In genomic region chr6:163414117-163414366, GRCh38 we compare ENCODE assay signal across 1 cellular context.
TF ChIP-seq lines count a peak whose summit lies in the region.

No MANE protein-coding gene starts in this region.

TF ChIP-seq in HepG2, 621 proteins besides CTCF, POLR2A, EP300 and RAD21 (continued from another document):
- TF ChIP-seq ARID4A (CRISPR knock-in tag; IDR thresholded peaks at IDR 0.05; ENCODE audit: borderline replicate concordance): no peak
- TF ChIP-seq ARNT2 (CRISPR knock-in tag; IDR thresholded peaks at IDR 0.05; ENCODE audit: low read depth): no peak
- TF ChIP-seq, protein P1, sequence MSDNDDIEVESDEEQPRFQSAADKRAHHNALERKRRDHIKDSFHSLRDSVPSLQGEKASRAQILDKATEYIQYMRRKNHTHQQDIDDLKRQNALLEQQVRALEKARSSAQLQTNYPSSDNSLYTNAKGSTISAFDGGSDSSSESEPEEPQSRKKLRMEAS (IDR thresholded peaks at IDR 0.05): no peak
- no peak for TF ChIP-seq TAF15 (IDR thresholded peaks at IDR 0.05; ENCODE audit: low read depth, low read length, poor library complexity, severe bottlenecking)
- no peak for TF ChIP-seq ZNF33B (CRISPR knock-in tag; IDR thresholded peaks at IDR 0.05)
- TF ChIP-seq ZNF775 (CRISPR knock-in tag; IDR thresholded peaks at IDR 0.05; ENCODE audit: borderline replicate concordance): no peak
- TF ChIP-seq ZNF674 (CRISPR knock-in tag; IDR thresholded peaks at IDR 0.05; ENCODE audit: low read depth): no peak
- no peak for TF ChIP-seq ZNF510 (CRISPR knock-in tag; IDR thresholded peaks at IDR 0.05; ENCODE audit: low read depth)
- TF ChIP-seq ZNF550 (CRISPR knock-in tag; IDR thresholded peaks at IDR 0.05; ENCODE audit: borderline replicate concordance): no peak
- no peak for TF ChIP-seq FOXO4 (CRISPR knock-in tag; conservative IDR thresholded peaks at IDR 0.05)
- TF ChIP-seq, protein P2, sequence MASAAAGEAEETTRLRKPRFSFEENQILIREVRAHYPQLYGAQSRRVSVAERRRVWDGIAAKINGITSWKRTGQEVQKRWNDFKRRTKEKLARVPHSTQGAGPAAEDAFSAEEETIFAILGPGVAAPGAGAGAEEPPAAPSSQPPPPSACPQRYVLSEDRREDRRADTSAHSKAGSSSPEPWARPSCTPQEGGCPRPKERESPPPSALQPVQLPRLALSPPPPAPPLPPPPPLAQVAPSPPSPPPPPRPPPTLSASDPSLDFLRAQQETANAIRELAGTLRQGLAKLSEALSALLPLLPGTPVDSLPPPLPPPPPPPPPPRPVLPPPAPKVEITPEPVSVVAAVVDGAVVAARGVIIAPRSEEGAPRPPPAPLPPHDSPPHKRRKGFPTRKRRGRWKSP (CRISPR knock-in tag; IDR thresholded peaks at IDR 0.05): peak; percentile 11; the same call in 1 of the 2 replicates
- TF ChIP-seq ZNF275 (CRISPR knock-in tag; IDR thresholded peaks at IDR 0.05; ENCODE audit: borderline replicate concordance): no peak
- TF ChIP-seq ZNF891 (CRISPR knock-in tag; IDR thresholded peaks at IDR 0.05): no peak
- TF ChIP-seq ZFP41 (CRISPR knock-in tag; IDR thresholded peaks at IDR 0.05; ENCODE audit: borderline replicate concordance): no peak
- TF ChIP-seq PLSCR1 (CRISPR knock-in tag; IDR thresholded peaks at IDR 0.05; ENCODE audit: borderline replicate concordance): 0 out of 2 replicates have a peak, but pooled peaks have one; percentile 8
- no peak for TF ChIP-seq ZNF652 (CRISPR knock-in tag; IDR thresholded peaks at IDR 0.05; ENCODE audit: borderline replicate concordance, low read depth)
- 0 out of 2 replicates have a peak, but pooled peaks have one; percentile 6 for TF ChIP-seq GATAD2A (CRISPR knock-in tag; IDR thresholded peaks at IDR 0.05)
- TF ChIP-seq ZNF597 (CRISPR knock-in tag; IDR thresholded peaks at IDR 0.05): no peak
- no peak for TF ChIP-seq ZNF569 (CRISPR knock-in tag; IDR thresholded peaks at IDR 0.05; ENCODE audit: borderline replicate concordance)
- TF ChIP-seq ZKSCAN1 (IDR thresholded peaks at IDR 0.05; ENCODE audit: low read length): no peak
- TF ChIP-seq ZNF230 (CRISPR knock-in tag; IDR thresholded peaks at IDR 0.05): no peak
- no peak for TF ChIP-seq ZNF281 (CRISPR knock-in tag; IDR thresholded peaks at IDR 0.05; ENCODE audit: borderline replicate concordance)
- no peak for TF ChIP-seq ZNF124 (CRISPR knock-in tag; IDR thresholded peaks at IDR 0.05)
- no peak for TF ChIP-seq ZNF660 (CRISPR knock-in tag; IDR thresholded peaks at IDR 0.05; ENCODE audit: borderline replicate concordance, low read depth)
- TF ChIP-seq, protein P3, sequence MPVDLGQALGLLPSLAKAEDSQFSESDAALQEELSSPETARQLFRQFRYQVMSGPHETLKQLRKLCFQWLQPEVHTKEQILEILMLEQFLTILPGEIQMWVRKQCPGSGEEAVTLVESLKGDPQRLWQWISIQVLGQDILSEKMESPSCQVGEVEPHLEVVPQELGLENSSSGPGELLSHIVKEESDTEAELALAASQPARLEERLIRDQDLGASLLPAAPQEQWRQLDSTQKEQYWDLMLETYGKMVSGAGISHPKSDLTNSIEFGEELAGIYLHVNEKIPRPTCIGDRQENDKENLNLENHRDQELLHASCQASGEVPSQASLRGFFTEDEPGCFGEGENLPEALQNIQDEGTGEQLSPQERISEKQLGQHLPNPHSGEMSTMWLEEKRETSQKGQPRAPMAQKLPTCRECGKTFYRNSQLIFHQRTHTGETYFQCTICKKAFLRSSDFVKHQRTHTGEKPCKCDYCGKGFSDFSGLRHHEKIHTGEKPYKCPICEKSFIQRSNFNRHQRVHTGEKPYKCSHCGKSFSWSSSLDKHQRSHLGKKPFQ (CRISPR knock-in tag; IDR thresholded peaks at IDR 0.05; ENCODE audit: insufficient replicate concordance): peak; percentile 5
- TF ChIP-seq, protein P4, sequence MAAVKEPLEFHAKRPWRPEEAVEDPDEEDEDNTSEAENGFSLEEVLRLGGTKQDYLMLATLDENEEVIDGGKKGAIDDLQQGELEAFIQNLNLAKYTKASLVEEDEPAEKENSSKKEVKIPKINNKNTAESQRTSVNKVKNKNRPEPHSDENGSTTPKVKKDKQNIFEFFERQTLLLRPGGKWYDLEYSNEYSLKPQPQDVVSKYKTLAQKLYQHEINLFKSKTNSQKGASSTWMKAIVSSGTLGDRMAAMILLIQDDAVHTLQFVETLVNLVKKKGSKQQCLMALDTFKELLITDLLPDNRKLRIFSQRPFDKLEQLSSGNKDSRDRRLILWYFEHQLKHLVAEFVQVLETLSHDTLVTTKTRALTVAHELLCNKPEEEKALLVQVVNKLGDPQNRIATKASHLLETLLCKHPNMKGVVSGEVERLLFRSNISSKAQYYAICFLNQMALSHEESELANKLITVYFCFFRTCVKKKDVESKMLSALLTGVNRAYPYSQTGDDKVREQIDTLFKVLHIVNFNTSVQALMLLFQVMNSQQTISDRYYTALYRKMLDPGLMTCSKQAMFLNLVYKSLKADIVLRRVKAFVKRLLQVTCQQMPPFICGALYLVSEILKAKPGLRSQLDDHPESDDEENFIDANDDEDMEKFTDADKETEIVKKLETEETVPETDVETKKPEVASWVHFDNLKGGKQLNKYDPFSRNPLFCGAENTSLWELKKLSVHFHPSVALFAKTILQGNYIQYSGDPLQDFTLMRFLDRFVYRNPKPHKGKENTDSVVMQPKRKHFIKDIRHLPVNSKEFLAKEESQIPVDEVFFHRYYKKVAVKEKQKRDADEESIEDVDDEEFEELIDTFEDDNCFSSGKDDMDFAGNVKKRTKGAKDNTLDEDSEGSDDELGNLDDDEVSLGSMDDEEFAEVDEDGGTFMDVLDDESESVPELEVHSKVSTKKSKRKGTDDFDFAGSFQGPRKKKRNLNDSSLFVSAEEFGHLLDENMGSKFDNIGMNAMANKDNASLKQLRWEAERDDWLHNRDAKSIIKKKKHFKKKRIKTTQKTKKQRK (IDR thresholded peaks at IDR 0.05; ENCODE audit: low read length): no peak
